8 cellular contexts compared by ENCODE assay signal in genomic region chr9:133993635-133994253, GRCh38. TPM values are rescaled to one million over a fixed set of nuclear protein-coding genes. Genes with fewer than 3 reads are reported as not detected.
DNase-seq lines count a peak whose midpoint lies in the region; ATAC-seq and TF ChIP-seq lines count a peak whose summit lies in the region.

No MANE protein-coding gene starts in this region.

- no peaks in the 10 kb centered on the region for H3K9me3 Mint-ChIP-seq in nephron progenitor cell

- H3K9me3 ChIP-seq in NT2/D1 (ENCODE audit: insufficient read depth, low read length), result no peaks in the 10 kb centered on the region
- H3K9me3 ChIP-seq in duodenal mucosa (ENCODE audit: control insufficient read depth in 1 of 2, low read length in 2 of 2), result no peaks in the 10 kb centered on the region

- peaks cover 25% of the 10 kb centered on the region for H3K4me1 ChIP-seq in NT2/D1 (ENCODE audit: insufficient read depth, insufficient read length)
- peaks cover 22 to 34% of the 10 kb centered on the region in 2 donors for H3K4me1 ChIP-seq in duodenal mucosa (ENCODE audit: control insufficient read depth in 1 of 2, insufficient read depth in 2 of 2, low read length in 2 of 2)
- no peaks in the 10 kb centered on the region for H3K4me1 ChIP-seq in foreskin keratinocyte

- peak overlapping the region; percentile 76 for H3K4me3 Mint-ChIP-seq in nephron progenitor cell

- H3K27me3 ChIP-seq in BJ (ENCODE audit: control insufficient read depth, insufficient read depth, low read length), result peaks cover 2% of the 10 kb centered on the region; the same call in 1 of the 2 replicates
- H3K27me3 ChIP-seq in NT2/D1 (ENCODE audit: insufficient read depth, insufficient read length), result peaks cover 2% of the 10 kb centered on the region
- H3K27me3 ChIP-seq in duodenal mucosa (ENCODE audit: control insufficient read depth in 1 of 2, insufficient read depth in 2 of 2, low read length in 2 of 2), result no peaks in the 10 kb centered on the region
- no peaks in the 10 kb centered on the region for H3K27me3 ChIP-seq in foreskin keratinocyte

- H3K4me3 ChIP-seq in BJ (ENCODE audit: low read depth, low read length), result peak overlapping the region; percentile 85
- H3K4me3 ChIP-seq in NT2/D1 (ENCODE audit: insufficient read length, low read depth), result peak overlapping the region; percentile 84
- peak overlapping the region; percentile 80 to 81 for H3K4me3 ChIP-seq in duodenal mucosa (ENCODE audit: low read depth in 1 of 2, low read length in 2 of 2)

- H3K27me3 Mint-ChIP-seq in nephron progenitor cell (ENCODE audit: low read depth, poor library complexity), result peaks cover 14% of the 10 kb centered on the region

- H3K27ac Mint-ChIP-seq in nephron progenitor cell, result no peak overlapping the region

- POLR2A ChIA-PET in BJ (lab: Charles Lee), result no interaction called here

- no peak for ATAC-seq in foreskin keratinocyte
- ATAC-seq in left lobe of liver, result no peak
- ATAC-seq in GM18867 (IDR thresholded peaks at IDR 0.05; ENCODE audit: unreplicated experiment), result no peak

- TF ChIP-seq CTCF in BJ (IDR thresholded peaks at IDR 0.05; ENCODE audit: insufficient read depth, low read depth, low read length) (no peak), nephron progenitor cell (IDR thresholded peaks at IDR 0.05) (no peak), foreskin keratinocyte (conservative IDR thresholded peaks at IDR 0.05) (no peak)

- H3K9ac ChIP-seq in NT2/D1 (ENCODE audit: insufficient read length, low read depth) (peak overlapping the region; percentile 97), duodenal mucosa (ENCODE audit: low read depth in 1 of 2, low read length in 2 of 2) (peak overlapping the region in 1 of 2 donors; percentile 88)

- H3K27ac ChIP-seq in duodenal mucosa (ENCODE audit: low read depth, low read length), result no peak overlapping the region
- no peak overlapping the region for H3K27ac ChIP-seq in foreskin keratinocyte

- peaks cover 23% of the 10 kb centered on the region for H3K4me1 Mint-ChIP-seq in nephron progenitor cell

- CTCF ChIA-PET in BJ (lab: Yijun Ruan, JAX), result interaction anchor here (0.7 to 5.5 kb wide), 35 partner anchors 8 to 507 kb away, joined by 3 to 221 read pairs (median 4); partner anchors contain the start of gene BRD3OS

- no peaks in the 10 kb centered on the region for H3K36me3 Mint-ChIP-seq in nephron progenitor cell (ENCODE audit: low read depth)

- H3K36me3 ChIP-seq in BJ (ENCODE audit: control insufficient read depth, insufficient read depth, low read length), result no peaks in the 10 kb centered on the region
- H3K36me3 ChIP-seq in NT2/D1 (ENCODE audit: insufficient read depth, insufficient read length, low read length), result peaks cover 5% of the 10 kb centered on the region
- no peaks in the 10 kb centered on the region for H3K36me3 ChIP-seq in duodenal mucosa (ENCODE audit: control insufficient read depth in 1 of 2, insufficient read depth in 2 of 2, low read length in 2 of 2)

- no peak for DNase-seq in BJ (ENCODE audit: low read depth)
- no peak for DNase-seq in NT2/D1 (ENCODE audit: low read depth, low spot score)
- no peak for DNase-seq in nephron progenitor cell
- no peak for DNase-seq in foreskin keratinocyte
- no peak for DNase-seq in stimulated activated CD4-positive, alpha-beta T cell treated with anti-CD3 and anti-CD28 coated beads, Interleukin-12 subunit alpha, Interleukin-12 subunit beta, amount 100 ng/mL, for 4 hours
- DNase-seq in left lobe of liver (ENCODE audit: low spot score), result no peak

RNA-seq across cellular contexts. Expression of gene VAV2, which starts 1.6 kb away (rescaled TPM):
- polyA plus RNA-seq in BJ (2011; rRNA removed) (9.0 and 9.9 TPM in 2 replicates), foreskin keratinocyte (19.4 and 24.1 TPM in 2 replicates)
- polyA minus RNA-seq in BJ (2011; rRNA and poly(A)+ RNA removed), result 13.4 and 16.0 TPM in 2 replicates
- total RNA-seq in foreskin keratinocyte (31.8 and 45.1 TPM in 2 replicates), left lobe of liver (34.8 TPM)

RNA-seq across cellular contexts. Expression of gene BRD3OS, which starts 31.5 kb away (rescaled TPM):
- polyA plus RNA-seq in BJ (2011; rRNA removed) (16.4 and 23.5 TPM in 2 replicates), foreskin keratinocyte (12.0 and 13.7 TPM in 2 replicates)
- 12.2 and 15.2 TPM in 2 replicates for polyA minus RNA-seq in BJ (2011; rRNA and poly(A)+ RNA removed)
- total RNA-seq in foreskin keratinocyte (15.7 and 17.0 TPM in 2 replicates), left lobe of liver (7.6 TPM)
